In the genomic region with DNA sequence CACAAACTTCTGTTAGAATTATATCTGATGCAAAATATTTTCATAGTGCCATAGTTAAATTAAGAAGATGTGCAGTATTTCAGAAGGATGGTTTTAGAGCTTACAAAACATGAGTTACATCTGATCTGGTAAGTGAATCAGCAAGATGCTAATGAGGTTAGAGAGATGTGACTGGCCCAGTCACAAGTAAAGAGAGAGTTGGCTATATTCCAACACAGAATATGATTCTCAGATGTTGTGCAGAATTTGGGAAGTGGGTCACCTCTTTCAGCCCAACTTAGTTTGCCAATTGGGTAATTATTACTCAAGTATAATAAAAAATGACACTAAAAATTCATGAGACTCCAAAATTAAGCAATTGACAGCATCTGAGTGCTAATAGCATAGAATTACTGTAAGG, we compare ENCODE assay signal across 20 cellular contexts.
"Had no signal": no experiment of that assay in that cellular context is flagged by ENCODE, and none has a peak within 500 bp of the region (broad histone marks: within the 10 kb centered on the region; RNA-seq: fewer than 3 reads in every experiment).

No MANE protein-coding gene starts in this region.

- ATAC-seq: left cardiac atrium; natural killer cell treated with Interleukin-12 subunit alpha and Interleukin-12 subunit beta and Interleukin-15 and Interleukin-18, amount 100 ng/mL, for 72 hours; pancreas; stimulated activated effector memory CD8-positive, alpha-beta T cell treated with anti-CD3 and anti-CD28 coated beads, Interleukin-12 subunit alpha, Interleukin-12 subunit beta, amount 100 ng/mL, for 72 hours had no signal

- H3K9me3 ChIP-seq: ascending aorta, esophagus squamous epithelium, neutrophil, pancreas, right lobe of liver, stomach had no signal

- H3K27me3 Mint-ChIP-seq: natural killer cell treated with Interleukin-12 subunit alpha and Interleukin-12 subunit beta and Interleukin-15 and Interleukin-18, amount 100 ng/mL, for 72 hours had no signal

- H3K4me3 Mint-ChIP-seq: activated naive CD4-positive, alpha-beta T cell treated with anti-CD3 and anti-CD28 coated beads, Interleukin-2, amount 50 U/mL, for 24 hours; natural killer cell treated with Interleukin-12 subunit alpha and Interleukin-12 subunit beta and Interleukin-15 and Interleukin-18, amount 100 ng/mL, for 72 hours; stimulated activated effector memory CD8-positive, alpha-beta T cell treated with anti-CD3 and anti-CD28 coated beads, Interleukin-12 subunit alpha, Interleukin-12 subunit beta, amount 100 ng/mL, for 72 hours; type B pancreatic cell had no signal

- H3K4me1 Mint-ChIP-seq: activated naive CD4-positive, alpha-beta T cell treated with anti-CD3 and anti-CD28 coated beads, Interleukin-2, amount 50 U/mL, for 24 hours; stimulated activated effector memory CD8-positive, alpha-beta T cell treated with anti-CD3 and anti-CD28 coated beads, Interleukin-12 subunit alpha, Interleukin-12 subunit beta, amount 100 ng/mL, for 72 hours had no signal

- H3K27ac Mint-ChIP-seq: activated naive CD4-positive, alpha-beta T cell treated with anti-CD3 and anti-CD28 coated beads, Interleukin-2, amount 50 U/mL, for 24 hours; natural killer cell treated with Interleukin-12 subunit alpha and Interleukin-12 subunit beta and Interleukin-15 and Interleukin-18, amount 100 ng/mL, for 72 hours; stimulated activated effector memory CD8-positive, alpha-beta T cell treated with anti-CD3 and anti-CD28 coated beads, Interleukin-12 subunit alpha, Interleukin-12 subunit beta, amount 100 ng/mL, for 72 hours; type B pancreatic cell had no signal

- H3K27ac ChIP-seq: ascending aorta, esophagus squamous epithelium, neutrophil, pancreas, right lobe of liver, stomach had no signal

- H3K4me1 ChIP-seq: ascending aorta, pancreas, right lobe of liver, stomach had no signal

- H3K27me3 ChIP-seq: ascending aorta, esophagus squamous epithelium, neutrophil, pancreas, right lobe of liver, stomach had no signal

- H3K4me3 ChIP-seq: ascending aorta, esophagus squamous epithelium, lung, pancreas, right lobe of liver, stomach had no signal

- H3K9me3 Mint-ChIP-seq: activated naive CD4-positive, alpha-beta T cell treated with anti-CD3 and anti-CD28 coated beads, Interleukin-2, amount 50 U/mL, for 24 hours; natural killer cell treated with Interleukin-12 subunit alpha and Interleukin-12 subunit beta and Interleukin-15 and Interleukin-18, amount 100 ng/mL, for 72 hours; stimulated activated effector memory CD8-positive, alpha-beta T cell treated with anti-CD3 and anti-CD28 coated beads, Interleukin-12 subunit alpha, Interleukin-12 subunit beta, amount 100 ng/mL, for 72 hours; type B pancreatic cell had no signal

- DNase-seq: activated CD4-positive, alpha-beta T cell treated with anti-CD3 and anti-CD28 coated beads, Interleukin-2, amount 50 U/mL, for 4 hours; activated gamma-delta T cell; cerebellar nuclear complex; cortex of kidney; esophagus squamous epithelium; hippocampal formation; left cardiac atrium; pancreas; right lobe of liver; small intestine; stimulated activated CD4-positive, alpha-beta T cell treated with anti-CD3 and anti-CD28 coated beads, Interleukin-15, amount 100 ng/mL, for 24 hours; stimulated activated CD4-positive, alpha-beta T cell treated with anti-CD3 and anti-CD28 coated beads, Interleukin-4, amount 100 ng/mL, for 1 hour; stomach had no signal

- H3K36me3 Mint-ChIP-seq: activated naive CD4-positive, alpha-beta T cell treated with anti-CD3 and anti-CD28 coated beads, Interleukin-2, amount 50 U/mL, for 24 hours; natural killer cell treated with Interleukin-12 subunit alpha and Interleukin-12 subunit beta and Interleukin-15 and Interleukin-18, amount 100 ng/mL, for 72 hours; stimulated activated effector memory CD8-positive, alpha-beta T cell treated with anti-CD3 and anti-CD28 coated beads, Interleukin-12 subunit alpha, Interleukin-12 subunit beta, amount 100 ng/mL, for 72 hours; type B pancreatic cell had no signal

- H3K36me3 ChIP-seq: ascending aorta, esophagus squamous epithelium, neutrophil, pancreas, right lobe of liver, stomach had no signal
